In genomic region chr6:169863149-169863525, GRCh38 we compare ENCODE assay signal across 1 cellular context.
TF ChIP-seq lines count a peak whose summit lies in the region.

No MANE protein-coding gene starts in this region.

TF ChIP-seq in HepG2, 621 proteins besides CTCF, POLR2A, EP300 and RAD21 (continued from another document):
- TF ChIP-seq HBP1 (CRISPR knock-in tag; IDR thresholded peaks at IDR 0.05; ENCODE audit: low read depth) = no peak
- TF ChIP-seq ZNF33A (CRISPR knock-in tag; IDR thresholded peaks at IDR 0.05; ENCODE audit: borderline replicate concordance) = no peak
- TF ChIP-seq ZNF138 (CRISPR knock-in tag; IDR thresholded peaks at IDR 0.05; ENCODE audit: low read depth) = no peak
- TF ChIP-seq, protein P1, sequence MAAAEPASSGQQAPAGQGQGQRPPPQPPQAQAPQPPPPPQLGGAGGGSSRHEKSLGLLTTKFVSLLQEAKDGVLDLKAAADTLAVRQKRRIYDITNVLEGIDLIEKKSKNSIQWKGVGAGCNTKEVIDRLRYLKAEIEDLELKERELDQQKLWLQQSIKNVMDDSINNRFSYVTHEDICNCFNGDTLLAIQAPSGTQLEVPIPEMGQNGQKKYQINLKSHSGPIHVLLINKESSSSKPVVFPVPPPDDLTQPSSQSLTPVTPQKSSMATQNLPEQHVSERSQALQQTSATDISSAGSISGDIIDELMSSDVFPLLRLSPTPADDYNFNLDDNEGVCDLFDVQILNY (CRISPR knock-in tag; conservative IDR thresholded peaks at IDR 0.05) = no peak
- TF ChIP-seq ZNF530 (CRISPR knock-in tag; IDR thresholded peaks at IDR 0.05; ENCODE audit: low read depth) = no peak
- TF ChIP-seq PBX3 (CRISPR knock-in tag; IDR thresholded peaks at IDR 0.05; ENCODE audit: borderline replicate concordance) = no peak
- TF ChIP-seq, protein P2, sequence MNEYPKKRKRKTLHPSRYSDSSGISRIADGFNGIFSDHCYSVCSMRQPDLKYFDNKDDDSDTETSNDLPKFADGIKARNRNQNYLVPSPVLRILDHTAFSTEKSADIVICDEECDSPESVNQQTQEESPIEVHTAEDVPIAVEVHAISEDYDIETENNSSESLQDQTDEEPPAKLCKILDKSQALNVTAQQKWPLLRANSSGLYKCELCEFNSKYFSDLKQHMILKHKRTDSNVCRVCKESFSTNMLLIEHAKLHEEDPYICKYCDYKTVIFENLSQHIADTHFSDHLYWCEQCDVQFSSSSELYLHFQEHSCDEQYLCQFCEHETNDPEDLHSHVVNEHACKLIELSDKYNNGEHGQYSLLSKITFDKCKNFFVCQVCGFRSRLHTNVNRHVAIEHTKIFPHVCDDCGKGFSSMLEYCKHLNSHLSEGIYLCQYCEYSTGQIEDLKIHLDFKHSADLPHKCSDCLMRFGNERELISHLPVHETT (CRISPR knock-in tag; conservative IDR thresholded peaks at IDR 0.05) = no peak
- no peak for TF ChIP-seq ZNF296 (CRISPR knock-in tag; conservative IDR thresholded peaks at IDR 0.05)
- no peak for TF ChIP-seq CENPT (CRISPR knock-in tag; IDR thresholded peaks at IDR 0.05; ENCODE audit: low read depth)
- TF ChIP-seq, protein P3, sequence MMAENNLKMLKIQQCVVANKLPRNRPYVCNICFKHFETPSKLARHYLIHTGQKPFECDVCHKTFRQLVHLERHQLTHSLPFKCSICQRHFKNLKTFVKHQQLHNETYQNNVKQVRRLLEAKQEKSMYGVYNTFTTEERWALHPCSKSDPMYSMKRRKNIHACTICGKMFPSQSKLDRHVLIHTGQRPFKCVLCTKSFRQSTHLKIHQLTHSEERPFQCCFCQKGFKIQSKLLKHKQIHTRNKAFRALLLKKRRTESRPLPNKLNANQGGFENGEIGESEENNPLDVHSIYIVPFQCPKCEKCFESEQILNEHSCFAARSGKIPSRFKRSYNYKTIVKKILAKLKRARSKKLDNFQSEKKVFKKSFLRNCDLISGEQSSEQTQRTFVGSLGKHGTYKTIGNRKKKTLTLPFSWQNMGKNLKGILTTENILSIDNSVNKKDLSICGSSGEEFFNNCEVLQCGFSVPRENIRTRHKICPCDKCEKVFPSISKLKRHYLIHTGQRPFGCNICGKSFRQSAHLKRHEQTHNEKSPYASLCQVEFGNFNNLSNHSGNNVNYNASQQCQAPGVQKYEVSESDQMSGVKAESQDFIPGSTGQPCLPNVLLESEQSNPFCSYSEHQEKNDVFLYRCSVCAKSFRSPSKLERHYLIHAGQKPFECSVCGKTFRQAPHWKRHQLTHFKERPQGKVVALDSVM (CRISPR knock-in tag; IDR thresholded peaks at IDR 0.05) = no peak
- TF ChIP-seq MXD1 (CRISPR knock-in tag; IDR thresholded peaks at IDR 0.05) = no peak
- TF ChIP-seq ZSCAN22 (CRISPR knock-in tag; IDR thresholded peaks at IDR 0.05) = no peak
- TF ChIP-seq MZF1 (CRISPR knock-in tag; IDR thresholded peaks at IDR 0.05; ENCODE audit: borderline replicate concordance) = no peak
- TF ChIP-seq TOE1 (CRISPR knock-in tag; IDR thresholded peaks at IDR 0.05) = no peak
- TF ChIP-seq FOSL1 (CRISPR knock-in tag; IDR thresholded peaks at IDR 0.05; ENCODE audit: borderline replicate concordance) = no peak
- no peak for TF ChIP-seq THAP8 (CRISPR knock-in tag; IDR thresholded peaks at IDR 0.05; ENCODE audit: borderline replicate concordance)
- TF ChIP-seq HOMEZ (CRISPR knock-in tag; IDR thresholded peaks at IDR 0.05; ENCODE audit: low read depth) = no peak
- no peak for TF ChIP-seq KLF13 (CRISPR knock-in tag; IDR thresholded peaks at IDR 0.05)
